In the genomic region with DNA sequence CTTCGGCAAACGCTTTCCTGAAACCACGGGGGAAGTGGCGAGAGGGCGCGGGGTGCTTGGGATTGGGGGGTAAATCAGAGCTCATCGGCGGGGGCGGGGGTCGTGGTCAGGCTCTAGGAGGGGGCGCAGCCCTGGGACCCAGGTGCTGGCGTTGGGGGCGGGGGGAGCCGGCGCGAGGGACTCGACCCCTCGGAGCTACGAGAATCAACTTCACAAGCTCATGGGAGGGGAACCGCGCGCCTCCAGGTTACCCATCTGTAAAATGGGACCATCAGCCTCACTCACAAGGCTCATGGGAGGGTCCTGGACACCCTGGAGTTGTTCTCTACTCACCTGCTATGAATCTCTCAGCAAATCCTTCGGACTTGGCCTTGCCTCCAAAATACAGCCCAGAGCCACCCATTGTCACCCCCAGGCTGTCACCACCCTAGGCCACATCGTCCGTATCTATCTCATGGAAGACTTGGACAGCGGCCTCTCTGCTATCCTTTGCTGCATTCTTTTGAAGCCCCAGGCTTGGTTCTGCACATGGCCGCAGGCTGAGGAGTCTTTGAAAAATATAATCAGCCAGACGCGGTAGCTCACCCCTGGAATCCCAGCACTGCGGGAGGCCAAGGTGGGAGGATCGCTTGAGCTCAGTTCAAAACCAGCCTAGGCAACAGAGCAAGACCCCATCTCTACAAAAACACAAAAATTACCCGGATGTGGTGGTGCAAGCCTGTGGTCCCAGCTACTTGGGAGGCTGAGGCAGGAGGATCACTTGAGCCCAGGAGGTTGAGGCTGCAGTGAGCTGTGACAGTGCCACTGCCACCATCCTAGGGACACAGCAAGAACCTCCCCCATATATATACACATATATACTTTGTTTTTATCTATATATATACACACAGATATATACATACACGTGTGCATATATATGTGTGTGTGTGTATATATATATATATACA, we compare ENCODE assay signal across 8 cellular contexts. TPM values are rescaled to one million over a fixed set of nuclear protein-coding genes. Genes with fewer than 3 reads are reported as not detected.
A peak's percentile ranks its signal among the peaks of the same experiment; 100 is the strongest.
DNase-seq lines count a peak whose midpoint lies in the region; TF ChIP-seq lines count a peak whose summit lies in the region.

No MANE protein-coding gene starts in this region.

- H3K27me3 ChIP-seq in A673 (replicated peaks; ENCODE audit: insufficient read depth, low read depth, low read length, poor library complexity) = no peaks in the 10 kb centered on the region
- no peaks in the 10 kb centered on the region for H3K27me3 ChIP-seq in KMS-11 (ENCODE audit: insufficient read depth, low read depth)
- H3K27me3 ChIP-seq in muscle layer of colon (ENCODE audit: control insufficient read depth in 1 of 2, insufficient read depth in 2 of 2, low read length in 2 of 2) = no peaks in the 10 kb centered on the region

- BruUV-seq in A673 (replicated peaks; lab: Mats Ljungman, UMichigan) = TSS peak; percentile 67

- peak overlapping the region; percentile 91; the same call in 1 of the 2 replicates for H3K9ac ChIP-seq in KMS-11
- no peak overlapping the region for H3K9ac ChIP-seq in muscle layer of colon (ENCODE audit: low read length)

- POLR2A ChIA-PET in A673 (lab: Charles Lee; ENCODE audit: low non-redundant PET) = no interaction called here

- no peaks in the 10 kb centered on the region; the same call in 1 of the 2 replicates for H4K20me1 ChIP-seq in KMS-11 (ENCODE audit: insufficient read depth)

- intact Hi-C loops in A673 (cut with micrococcal nuclease; ENCODE audit: unreplicated experiment) = no loop called here

- peak overlapping the region; percentile 94 for H3K4me3 Mint-ChIP-seq in chondrocyte (ENCODE audit: unreplicated experiment)

- DNase-seq in A673 (ENCODE audit: low spot score) (no peak), chondrocyte (ENCODE audit: low spot score) (no peak), hepatic stellate cell (ENCODE audit: low spot score) (no peak), cerebellar nuclear complex (lab: John Stamatoyannopoulos, UW) (no peak), NCI-H2171 (lab: John Stamatoyannopoulos, UW) (no peak), NCI-H2081 treated with DMSO at 0.1 percent for 48 hours (lab: John Stamatoyannopoulos, UW) (no peak)

- H3K27me3 Mint-ChIP-seq in chondrocyte (ENCODE audit: low read depth) = no peaks in the 10 kb centered on the region

- H3K27ac Mint-ChIP-seq in chondrocyte (ENCODE audit: unreplicated experiment) = peak overlapping the region; percentile 89

- CTCF ChIA-PET in A673 (lab: Charles Lee) = interaction anchor here (0.6 to 2.9 kb wide), 5 partner anchors 11 to 184 kb away, joined by 3 to 17 read pairs (median 3); no protein-coding TSS in a partner anchor

- no peaks in the 10 kb centered on the region for H3K9me3 Mint-ChIP-seq in chondrocyte (ENCODE audit: low read depth)

- H3K36me3 Mint-ChIP-seq in chondrocyte (ENCODE audit: low read depth) = no peaks in the 10 kb centered on the region

- H3K27ac ChIP-seq in A673 (ENCODE audit: low read depth, low read length, poor library complexity, severe bottlenecking) = peak overlapping the region; percentile 90
- peak overlapping the region; percentile 69; the same call in 1 of the 2 replicates for H3K27ac ChIP-seq in KMS-11
- peak overlapping the region; percentile 88 for H3K27ac ChIP-seq in muscle layer of colon (ENCODE audit: low read depth, low read length)

- peaks cover 12% of the 10 kb centered on the region for H3K36me3 ChIP-seq in A673 (ENCODE audit: insufficient read depth, low read length, poor library complexity, severe bottlenecking)
- H3K36me3 ChIP-seq in KMS-11 (ENCODE audit: insufficient read depth) = no peaks in the 10 kb centered on the region
- peaks cover 12% of the 10 kb centered on the region for H3K36me3 ChIP-seq in muscle layer of colon (ENCODE audit: insufficient read depth, low read length)

- H3K4me1 ChIP-seq in A673 (ENCODE audit: insufficient read depth, low read length, poor library complexity, severe bottlenecking) (peaks cover 39% of the 10 kb centered on the region), KMS-11 (ENCODE audit: low read depth, poor library complexity, severe bottlenecking) (peaks cover 23% of the 10 kb centered on the region), muscle layer of colon (ENCODE audit: insufficient read depth, low read length) (peaks cover 45% of the 10 kb centered on the region)

- TF ChIP-seq CTCF in A673 (conservative IDR thresholded peaks at IDR 0.05; ENCODE audit: low read depth, low read length) (no peak), KMS-11 (conservative IDR thresholded peaks at IDR 0.05; ENCODE audit: low read depth, low read length) (no peak), chondrocyte (IDR thresholded peaks at IDR 0.05) (no peak)

- H3K4me3 ChIP-seq in A673 (ENCODE audit: low read depth, low read length, poor library complexity, severe bottlenecking) (peak overlapping the region; percentile 96), KMS-11 (IDR thresholded peaks at IDR 0.05; ENCODE audit: insufficient read depth, low read depth, low read length) (no peak overlapping the region), muscle layer of colon (ENCODE audit: low read depth in 1 of 2, low read length in 2 of 2) (peak overlapping the region; percentile 58 to 81)

- H2AFZ ChIP-seq in KMS-11 (ENCODE audit: low read depth) = peak overlapping the region; percentile 57; the same call in 1 of the 2 replicates

- no peaks in the 10 kb centered on the region for H3K9me3 ChIP-seq in A673 (ENCODE audit: low read depth, low read length, poor library complexity, severe bottlenecking)
- H3K9me3 ChIP-seq in muscle layer of colon (ENCODE audit: low read length) = no peaks in the 10 kb centered on the region

- H3K79me2 ChIP-seq in KMS-11 (ENCODE audit: insufficient read depth, low read depth) = peaks cover 54% of the 10 kb centered on the region

- H3K4me2 ChIP-seq in KMS-11 = peak overlapping the region; percentile 66

- peaks cover 48% of the 10 kb centered on the region for H3K4me1 Mint-ChIP-seq in chondrocyte (ENCODE audit: low read depth)

RNA-seq across cellular contexts. Expression of gene RANBP3, which starts 0.9 kb away (rescaled TPM):
- total RNA-seq in A673 (2021) (126 and 130 TPM in 2 replicates), chondrocyte (53.5 to 65.5 TPM (median 57.7 TPM) in 3 replicates)
